Comparison of ENCODE assay signal across 7 cellular contexts in genomic region chr10:126904807-126905686, GRCh38. TPM values are rescaled to one million over a fixed set of nuclear protein-coding genes. Genes with fewer than 3 reads are reported as not detected.
DNase-seq lines count a peak whose midpoint lies in the region; ATAC-seq, FAIRE-seq and TF ChIP-seq lines count a peak whose summit lies in the region.

Gene DOCK1, plus strand, starts transcription at chr10:126905428. Its CDS starts 90 bp downstream, at chr10:126905518.

- H3K27ac Mint-ChIP-seq in stimulated activated naive CD8-positive, alpha-beta T cell treated with anti-CD3 and anti-CD28 coated beads, Interleukin-15, Interleukin-2, amounts not matched to agents 100 ng/mL and 50 ng/mL, for 24 hours = no peak within 1 kb of the TSS
- no peak within 1 kb of the TSS for H3K27ac Mint-ChIP-seq in CD4-positive, alpha-beta T cell

- DNase-seq in H7 (peak; percentile 95), RCC 7860 (ENCODE audit: low spot score) (peak; percentile 48), left lobe of liver (ENCODE audit: low spot score) (peak; percentile 69)
- DNase-seq in CD4-positive, alpha-beta T cell = no peak
- DNase-seq in NK-92 treated with Interleukin-12 subunit alpha and Interleukin-12 subunit beta, amount 100 ng/mL, for 24 hours (lab: John Stamatoyannopoulos, UW) = no peak

- no peaks in the 10 kb centered on the region for H3K27me3 ChIP-seq in H7 (ENCODE audit: control insufficient read depth, insufficient read depth, low read length)
- no peaks in the 10 kb centered on the region for H3K27me3 ChIP-seq in ectodermal cell (ENCODE audit: control insufficient read depth, insufficient read depth, low read length, poor library complexity, severe bottlenecking)
- H3K27me3 ChIP-seq in CD4-positive, alpha-beta T cell (ENCODE audit: control insufficient read depth, insufficient read depth, low read length) = peaks cover 10% of the 10 kb centered on the region

- peak within 1 kb of the TSS; percentile 6 for H3K27ac ChIP-seq in ectodermal cell (ENCODE audit: insufficient read depth, low read depth, low read length, poor library complexity, severe bottlenecking)
- no peak within 1 kb of the TSS for H3K27ac ChIP-seq in CD4-positive, alpha-beta T cell (ENCODE audit: low read depth, low read length)

- intact Hi-C loops in CD4-positive, alpha-beta T cell (cut with DNase I, micrococcal nuclease) = no loop called here

- TF ChIP-seq CTCF in CD4-positive, alpha-beta T cell (IDR thresholded peaks at IDR 0.05) = no peak

- 1% methylated on average over 102 of the region's 102 CpGs for WGBS in ectodermal cell, 2 experiments

- H3K9me3 ChIP-seq in ectodermal cell (ENCODE audit: control insufficient read depth, low read length) = no peaks in the 10 kb centered on the region
- H3K9me3 ChIP-seq in CD4-positive, alpha-beta T cell (ENCODE audit: control insufficient read depth, low read length) = no peaks in the 10 kb centered on the region

- CTCF ChIA-PET in CD4-positive, alpha-beta T cell (lab: Charles Lee) = no interaction called here

- H3K27me3 Mint-ChIP-seq in stimulated activated naive CD8-positive, alpha-beta T cell treated with anti-CD3 and anti-CD28 coated beads, Interleukin-15, Interleukin-2, amounts not matched to agents 100 ng/mL and 50 ng/mL, for 24 hours = peaks cover 36% of the 10 kb centered on the region
- H3K27me3 Mint-ChIP-seq in CD4-positive, alpha-beta T cell = peaks cover 32% of the 10 kb centered on the region

- H3K36me3 ChIP-seq in H7 (replicated peaks; ENCODE audit: control insufficient read depth, insufficient read depth, low read length) = no peaks in the 10 kb centered on the region
- no peaks in the 10 kb centered on the region for H3K36me3 ChIP-seq in ectodermal cell (ENCODE audit: control insufficient read depth, insufficient read depth, low read length)

- POLR2A ChIA-PET in CD4-positive, alpha-beta T cell (lab: Charles Lee) = no interaction called here

- H3K9me3 Mint-ChIP-seq in stimulated activated naive CD8-positive, alpha-beta T cell treated with anti-CD3 and anti-CD28 coated beads, Interleukin-15, Interleukin-2, amounts not matched to agents 100 ng/mL and 50 ng/mL, for 24 hours = no peaks in the 10 kb centered on the region
- no peaks in the 10 kb centered on the region for H3K9me3 Mint-ChIP-seq in CD4-positive, alpha-beta T cell

- ATAC-seq in left lobe of liver = peak; percentile 94
- no peak for ATAC-seq in CD4-positive, alpha-beta T cell (ENCODE audit: poor library complexity)

- peaks cover 2% of the 10 kb centered on the region for H3K4me1 ChIP-seq in ectodermal cell (ENCODE audit: control insufficient read depth, insufficient read depth, low read length)

- H3K36me3 Mint-ChIP-seq in stimulated activated naive CD8-positive, alpha-beta T cell treated with anti-CD3 and anti-CD28 coated beads, Interleukin-15, Interleukin-2, amounts not matched to agents 100 ng/mL and 50 ng/mL, for 24 hours (ENCODE audit: low read depth) = no peaks in the 10 kb centered on the region
- H3K36me3 Mint-ChIP-seq in CD4-positive, alpha-beta T cell (ENCODE audit: low read depth) = no peaks in the 10 kb centered on the region

- peak within 1 kb of the TSS; percentile 73 for H3K4me3 Mint-ChIP-seq in stimulated activated naive CD8-positive, alpha-beta T cell treated with anti-CD3 and anti-CD28 coated beads, Interleukin-15, Interleukin-2, amounts not matched to agents 100 ng/mL and 50 ng/mL, for 24 hours
- H3K4me3 Mint-ChIP-seq in CD4-positive, alpha-beta T cell = no peak within 1 kb of the TSS

- no peak for FAIRE-seq in RCC 7860 (lab: Jason Lieb, UNC)

- H3K4me3 ChIP-seq in H7 (ENCODE audit: insufficient read depth, low read depth, low read length) (peak within 1 kb of the TSS; percentile 71), ectodermal cell (ENCODE audit: insufficient read depth, low read depth, low read length) (peak within 1 kb of the TSS; percentile 67)

- no peaks in the 10 kb centered on the region for H3K4me1 Mint-ChIP-seq in stimulated activated naive CD8-positive, alpha-beta T cell treated with anti-CD3 and anti-CD28 coated beads, Interleukin-15, Interleukin-2, amounts not matched to agents 100 ng/mL and 50 ng/mL, for 24 hours (ENCODE audit: low read depth)
- no peaks in the 10 kb centered on the region for H3K4me1 Mint-ChIP-seq in CD4-positive, alpha-beta T cell (ENCODE audit: low read depth)

RNA-seq across cellular contexts. Expression of gene DOCK1, which starts in this region (rescaled TPM):
- total RNA-seq in H7 (2014; rRNA removed; shearing (Covaris generic)) = 44.5 and 47.9 TPM in 2 replicates
- polyA plus RNA-seq in ectodermal cell (2013, experiment 1 of 4) = 48.3 TPM
- polyA plus RNA-seq in ectodermal cell (2013, experiment 2 of 4) = 52.6 TPM
- polyA plus RNA-seq in ectodermal cell (2013, experiment 3 of 4) = 38.3 TPM
- 40.5 TPM for polyA plus RNA-seq in ectodermal cell (2013, experiment 4 of 4)
- total RNA-seq in left lobe of liver = 14.7 TPM
- not detected for total RNA-seq in CD4-positive, alpha-beta T cell

Comparison
In these comparisons a context has a peak if more than half of its experiments do, and no peak if none do; other contexts are left out.
1. RNA of gene DOCK1 (total RNA-seq): 44.5 to 47.9 TPM in H7 and 14.7 TPM in left lobe of liver (single experiment); not detected in CD4-positive, alpha-beta T cell; every median in the first group is over 10 times any median in the second.
2. DNase-seq: peak in H7 (single experiment), RCC 7860 (single experiment) and left lobe of liver (single experiment); none in CD4-positive, alpha-beta T cell (0 of 10) and NK-92 treated with Interleukin-12 subunit alpha and Interleukin-12 subunit beta, amount 100 ng/mL, for 24 hours (single experiment).